1 cellular context compared by ENCODE assay signal in the genomic region with DNA sequence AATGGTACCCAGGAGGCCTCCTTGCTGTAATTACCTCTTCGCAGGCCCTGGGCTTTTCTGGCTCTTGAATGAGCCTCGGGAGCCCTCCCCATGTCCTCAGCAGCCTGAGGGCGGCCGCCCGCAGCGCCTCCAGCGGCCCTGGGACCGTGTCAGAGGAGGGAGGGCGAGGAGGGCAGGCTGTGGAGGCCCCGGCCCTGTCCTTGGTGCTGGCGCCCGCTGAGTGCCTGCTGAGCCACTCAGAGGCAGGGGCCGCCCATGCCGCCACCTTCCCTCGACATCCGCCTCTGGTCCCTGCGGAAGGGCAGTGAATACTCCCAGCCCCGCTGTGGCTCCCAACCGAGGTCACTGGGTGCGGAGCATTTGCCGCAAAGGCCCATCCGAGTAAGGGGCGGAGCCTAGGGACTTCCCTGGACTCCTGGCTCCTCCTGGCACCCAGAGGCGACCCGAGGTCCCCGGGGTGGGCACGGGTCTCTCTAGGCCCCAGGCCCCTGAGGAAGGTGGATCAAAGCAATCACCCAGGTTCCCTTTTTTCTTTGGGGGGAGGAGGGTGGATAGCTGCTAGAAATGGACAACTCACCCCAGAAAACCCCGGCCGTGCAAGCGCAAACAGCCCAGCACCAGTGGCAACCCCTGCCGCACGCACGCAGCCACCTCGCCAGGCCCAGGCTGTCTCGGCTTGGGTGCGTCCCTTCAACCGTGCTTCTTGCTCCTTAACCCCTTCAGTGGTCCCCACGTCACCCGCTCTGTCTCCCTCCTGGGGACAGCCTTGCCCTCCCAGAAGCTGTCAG.
TF ChIP-seq lines count a peak whose summit lies in the region.

No MANE protein-coding gene starts in this region.

TF ChIP-seq in WTC11, 78 proteins besides CTCF, POLR2A, EP300 and RAD21 (continued from another document):
- TF ChIP-seq PRRX2 (CRISPR knock-in tag; IDR thresholded peaks at IDR 0.05), result no peak
- TF ChIP-seq ZNF138 (CRISPR knock-in tag; conservative IDR thresholded peaks at IDR 0.05), result no peak
- TF ChIP-seq, protein P1, sequence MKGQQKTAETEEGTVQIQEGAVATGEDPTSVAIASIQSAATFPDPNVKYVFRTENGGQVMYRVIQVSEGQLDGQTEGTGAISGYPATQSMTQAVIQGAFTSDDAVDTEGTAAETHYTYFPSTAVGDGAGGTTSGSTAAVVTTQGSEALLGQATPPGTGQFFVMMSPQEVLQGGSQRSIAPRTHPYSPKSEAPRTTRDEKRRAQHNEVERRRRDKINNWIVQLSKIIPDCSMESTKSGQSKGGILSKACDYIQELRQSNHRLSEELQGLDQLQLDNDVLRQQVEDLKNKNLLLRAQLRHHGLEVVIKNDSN (CRISPR knock-in tag; IDR thresholded peaks at IDR 0.05), result peak; percentile 65; the same call in 1 of the 2 replicates
- TF ChIP-seq, protein P2, sequence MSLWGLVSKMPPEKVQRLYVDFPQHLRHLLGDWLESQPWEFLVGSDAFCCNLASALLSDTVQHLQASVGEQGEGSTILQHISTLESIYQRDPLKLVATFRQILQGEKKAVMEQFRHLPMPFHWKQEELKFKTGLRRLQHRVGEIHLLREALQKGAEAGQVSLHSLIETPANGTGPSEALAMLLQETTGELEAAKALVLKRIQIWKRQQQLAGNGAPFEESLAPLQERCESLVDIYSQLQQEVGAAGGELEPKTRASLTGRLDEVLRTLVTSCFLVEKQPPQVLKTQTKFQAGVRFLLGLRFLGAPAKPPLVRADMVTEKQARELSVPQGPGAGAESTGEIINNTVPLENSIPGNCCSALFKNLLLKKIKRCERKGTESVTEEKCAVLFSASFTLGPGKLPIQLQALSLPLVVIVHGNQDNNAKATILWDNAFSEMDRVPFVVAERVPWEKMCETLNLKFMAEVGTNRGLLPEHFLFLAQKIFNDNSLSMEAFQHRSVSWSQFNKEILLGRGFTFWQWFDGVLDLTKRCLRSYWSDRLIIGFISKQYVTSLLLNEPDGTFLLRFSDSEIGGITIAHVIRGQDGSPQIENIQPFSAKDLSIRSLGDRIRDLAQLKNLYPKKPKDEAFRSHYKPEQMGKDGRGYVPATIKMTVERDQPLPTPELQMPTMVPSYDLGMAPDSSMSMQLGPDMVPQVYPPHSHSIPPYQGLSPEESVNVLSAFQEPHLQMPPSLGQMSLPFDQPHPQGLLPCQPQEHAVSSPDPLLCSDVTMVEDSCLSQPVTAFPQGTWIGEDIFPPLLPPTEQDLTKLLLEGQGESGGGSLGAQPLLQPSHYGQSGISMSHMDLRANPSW (CRISPR knock-in tag; conservative IDR thresholded peaks at IDR 0.05; ENCODE audit: low read depth), result no peak
- no peak for TF ChIP-seq RORB (CRISPR knock-in tag; IDR thresholded peaks at IDR 0.05)
- TF ChIP-seq NFYB (CRISPR knock-in tag; conservative IDR thresholded peaks at IDR 0.05; ENCODE audit: low read depth), result peak; percentile 29; the same call in 1 of the 2 replicates
- TF ChIP-seq, protein P3, sequence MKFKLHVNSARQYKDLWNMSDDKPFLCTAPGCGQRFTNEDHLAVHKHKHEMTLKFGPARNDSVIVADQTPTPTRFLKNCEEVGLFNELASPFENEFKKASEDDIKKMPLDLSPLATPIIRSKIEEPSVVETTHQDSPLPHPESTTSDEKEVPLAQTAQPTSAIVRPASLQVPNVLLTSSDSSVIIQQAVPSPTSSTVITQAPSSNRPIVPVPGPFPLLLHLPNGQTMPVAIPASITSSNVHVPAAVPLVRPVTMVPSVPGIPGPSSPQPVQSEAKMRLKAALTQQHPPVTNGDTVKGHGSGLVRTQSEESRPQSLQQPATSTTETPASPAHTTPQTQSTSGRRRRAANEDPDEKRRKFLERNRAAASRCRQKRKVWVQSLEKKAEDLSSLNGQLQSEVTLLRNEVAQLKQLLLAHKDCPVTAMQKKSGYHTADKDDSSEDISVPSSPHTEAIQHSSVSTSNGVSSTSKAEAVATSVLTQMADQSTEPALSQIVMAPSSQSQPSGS (CRISPR knock-in tag; IDR thresholded peaks at IDR 0.05; ENCODE audit: borderline replicate concordance, low read depth), result no peak
- TF ChIP-seq, protein P4, sequence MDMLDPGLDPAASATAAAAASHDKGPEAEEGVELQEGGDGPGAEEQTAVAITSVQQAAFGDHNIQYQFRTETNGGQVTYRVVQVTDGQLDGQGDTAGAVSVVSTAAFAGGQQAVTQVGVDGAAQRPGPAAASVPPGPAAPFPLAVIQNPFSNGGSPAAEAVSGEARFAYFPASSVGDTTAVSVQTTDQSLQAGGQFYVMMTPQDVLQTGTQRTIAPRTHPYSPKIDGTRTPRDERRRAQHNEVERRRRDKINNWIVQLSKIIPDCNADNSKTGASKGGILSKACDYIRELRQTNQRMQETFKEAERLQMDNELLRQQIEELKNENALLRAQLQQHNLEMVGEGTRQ (CRISPR knock-in tag; IDR thresholded peaks at IDR 0.05), result peak; percentile 8; the same call in 1 of the 2 replicates
- TF ChIP-seq ZNF263 (CRISPR knock-in tag; IDR thresholded peaks at IDR 0.05; ENCODE audit: low read depth), result no peak
- peak; percentile 69; the same call in 1 of the 2 replicates for TF ChIP-seq ZBTB21 (CRISPR knock-in tag; IDR thresholded peaks at IDR 0.05; ENCODE audit: borderline replicate concordance)
- TF ChIP-seq, protein P5, sequence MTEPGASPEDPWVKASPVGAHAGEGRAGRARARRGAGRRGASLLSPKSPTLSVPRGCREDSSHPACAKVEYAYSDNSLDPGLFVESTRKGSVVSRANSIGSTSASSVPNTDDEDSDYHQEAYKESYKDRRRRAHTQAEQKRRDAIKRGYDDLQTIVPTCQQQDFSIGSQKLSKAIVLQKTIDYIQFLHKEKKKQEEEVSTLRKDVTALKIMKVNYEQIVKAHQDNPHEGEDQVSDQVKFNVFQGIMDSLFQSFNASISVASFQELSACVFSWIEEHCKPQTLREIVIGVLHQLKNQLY (CRISPR knock-in tag; IDR thresholded peaks at IDR 0.05), result no peak
- TF ChIP-seq TEAD1 (CRISPR knock-in tag; IDR thresholded peaks at IDR 0.05), result peak; percentile 70
- peak; percentile 50; the same call in 1 of the 2 replicates for TF ChIP-seq SMAD3 (CRISPR knock-in tag; IDR thresholded peaks at IDR 0.05; ENCODE audit: borderline replicate concordance)
- TF ChIP-seq, protein P6, sequence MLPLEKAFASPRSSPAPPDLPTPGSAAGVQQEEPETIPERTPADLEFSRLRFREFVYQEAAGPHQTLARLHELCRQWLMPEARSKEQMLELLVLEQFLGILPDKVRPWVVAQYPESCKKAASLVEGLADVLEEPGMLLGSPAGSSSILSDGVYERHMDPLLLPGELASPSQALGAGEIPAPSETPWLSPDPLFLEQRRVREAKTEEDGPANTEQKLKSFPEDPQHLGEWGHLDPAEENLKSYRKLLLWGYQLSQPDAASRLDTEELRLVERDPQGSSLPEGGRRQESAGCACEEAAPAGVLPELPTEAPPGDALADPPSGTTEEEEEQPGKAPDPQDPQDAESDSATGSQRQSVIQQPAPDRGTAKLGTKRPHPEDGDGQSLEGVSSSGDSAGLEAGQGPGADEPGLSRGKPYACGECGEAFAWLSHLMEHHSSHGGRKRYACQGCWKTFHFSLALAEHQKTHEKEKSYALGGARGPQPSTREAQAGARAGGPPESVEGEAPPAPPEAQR (CRISPR knock-in tag; IDR thresholded peaks at IDR 0.05), result no peak
- TF ChIP-seq HMGA2 (CRISPR knock-in tag; IDR thresholded peaks at IDR 0.05), result no peak
- TF ChIP-seq JAZF1 (CRISPR knock-in tag; IDR thresholded peaks at IDR 0.05), result no peak
- TF ChIP-seq ZNF423 (CRISPR knock-in tag; IDR thresholded peaks at IDR 0.05), result peak; percentile 87
- TF ChIP-seq, protein P7, sequence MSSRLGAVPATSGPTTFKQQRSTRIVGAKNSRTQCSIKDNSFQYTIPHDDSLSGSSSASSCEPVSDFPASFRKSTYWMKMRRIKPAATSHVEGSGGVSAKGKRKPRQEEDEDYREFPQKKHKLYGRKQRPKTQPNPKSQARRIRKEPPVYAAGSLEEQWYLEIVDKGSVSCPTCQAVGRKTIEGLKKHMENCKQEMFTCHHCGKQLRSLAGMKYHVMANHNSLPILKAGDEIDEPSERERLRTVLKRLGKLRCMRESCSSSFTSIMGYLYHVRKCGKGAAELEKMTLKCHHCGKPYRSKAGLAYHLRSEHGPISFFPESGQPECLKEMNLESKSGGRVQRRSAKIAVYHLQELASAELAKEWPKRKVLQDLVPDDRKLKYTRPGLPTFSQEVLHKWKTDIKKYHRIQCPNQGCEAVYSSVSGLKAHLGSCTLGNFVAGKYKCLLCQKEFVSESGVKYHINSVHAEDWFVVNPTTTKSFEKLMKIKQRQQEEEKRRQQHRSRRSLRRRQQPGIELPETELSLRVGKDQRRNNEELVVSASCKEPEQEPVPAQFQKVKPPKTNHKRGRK (CRISPR knock-in tag; IDR thresholded peaks at IDR 0.05; ENCODE audit: borderline replicate concordance), result no peak
- TF ChIP-seq, protein P8, sequence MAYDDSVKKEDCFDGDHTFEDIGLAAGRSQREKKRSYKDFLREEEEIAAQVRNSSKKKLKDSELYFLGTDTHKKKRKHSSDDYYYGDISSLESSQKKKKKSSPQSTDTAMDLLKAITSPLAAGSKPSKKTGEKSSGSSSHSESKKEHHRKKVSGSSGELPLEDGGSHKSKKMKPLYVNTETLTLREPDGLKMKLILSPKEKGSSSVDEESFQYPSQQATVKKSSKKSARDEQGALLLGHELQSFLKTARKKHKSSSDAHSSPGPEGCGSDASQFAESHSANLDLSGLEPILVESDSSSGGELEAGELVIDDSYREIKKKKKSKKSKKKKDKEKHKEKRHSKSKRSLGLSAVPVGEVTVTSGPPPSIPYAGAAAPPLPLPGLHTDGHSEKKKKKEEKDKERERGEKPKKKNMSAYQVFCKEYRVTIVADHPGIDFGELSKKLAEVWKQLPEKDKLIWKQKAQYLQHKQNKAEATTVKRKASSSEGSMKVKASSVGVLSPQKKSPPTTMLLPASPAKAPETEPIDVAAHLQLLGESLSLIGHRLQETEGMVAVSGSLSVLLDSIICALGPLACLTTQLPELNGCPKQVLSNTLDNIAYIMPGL (CRISPR knock-in tag; IDR thresholded peaks at IDR 0.05), result no peak
- no peak for TF ChIP-seq ZNF416 (CRISPR knock-in tag; IDR thresholded peaks at IDR 0.05)
- no peak for TF ChIP-seq RELA (CRISPR knock-in tag; IDR thresholded peaks at IDR 0.05; ENCODE audit: borderline replicate concordance)
- TF ChIP-seq CBFB (CRISPR knock-in tag; IDR thresholded peaks at IDR 0.05; ENCODE audit: low read depth), result no peak
- TF ChIP-seq OVOL2 (CRISPR knock-in tag; IDR thresholded peaks at IDR 0.05; ENCODE audit: borderline replicate concordance), result no peak
- TF ChIP-seq, protein P9, sequence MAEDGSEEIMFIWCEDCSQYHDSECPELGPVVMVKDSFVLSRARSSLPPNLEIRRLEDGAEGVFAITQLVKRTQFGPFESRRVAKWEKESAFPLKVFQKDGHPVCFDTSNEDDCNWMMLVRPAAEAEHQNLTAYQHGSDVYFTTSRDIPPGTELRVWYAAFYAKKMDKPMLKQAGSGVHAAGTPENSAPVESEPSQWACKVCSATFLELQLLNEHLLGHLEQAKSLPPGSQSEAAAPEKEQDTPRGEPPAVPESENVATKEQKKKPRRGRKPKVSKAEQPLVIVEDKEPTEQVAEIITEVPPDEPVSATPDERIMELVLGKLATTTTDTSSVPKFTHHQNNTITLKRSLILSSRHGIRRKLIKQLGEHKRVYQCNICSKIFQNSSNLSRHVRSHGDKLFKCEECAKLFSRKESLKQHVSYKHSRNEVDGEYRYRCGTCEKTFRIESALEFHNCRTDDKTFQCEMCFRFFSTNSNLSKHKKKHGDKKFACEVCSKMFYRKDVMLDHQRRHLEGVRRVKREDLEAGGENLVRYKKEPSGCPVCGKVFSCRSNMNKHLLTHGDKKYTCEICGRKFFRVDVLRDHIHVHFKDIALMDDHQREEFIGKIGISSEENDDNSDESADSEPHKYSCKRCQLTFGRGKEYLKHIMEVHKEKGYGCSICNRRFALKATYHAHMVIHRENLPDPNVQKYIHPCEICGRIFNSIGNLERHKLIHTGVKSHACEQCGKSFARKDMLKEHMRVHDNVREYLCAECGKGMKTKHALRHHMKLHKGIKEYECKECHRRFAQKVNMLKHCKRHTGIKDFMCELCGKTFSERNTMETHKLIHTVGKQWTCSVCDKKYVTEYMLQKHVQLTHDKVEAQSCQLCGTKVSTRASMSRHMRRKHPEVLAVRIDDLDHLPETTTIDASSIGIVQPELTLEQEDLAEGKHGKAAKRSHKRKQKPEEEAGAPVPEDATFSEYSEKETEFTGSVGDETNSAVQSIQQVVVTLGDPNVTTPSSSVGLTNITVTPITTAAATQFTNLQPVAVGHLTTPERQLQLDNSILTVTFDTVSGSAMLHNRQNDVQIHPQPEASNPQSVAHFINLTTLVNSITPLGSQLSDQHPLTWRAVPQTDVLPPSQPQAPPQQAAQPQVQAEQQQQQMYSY (CRISPR knock-in tag; IDR thresholded peaks at IDR 0.05), result no peak
- TF ChIP-seq ATF1 (CRISPR knock-in tag; IDR thresholded peaks at IDR 0.05), result no peak
- no peak for TF ChIP-seq NR3C1 (CRISPR knock-in tag; conservative IDR thresholded peaks at IDR 0.05; ENCODE audit: low read depth)
- peak; percentile 87; the same call in 1 of the 2 replicates for TF ChIP-seq ZNF219 (CRISPR knock-in tag; IDR thresholded peaks at IDR 0.05; ENCODE audit: borderline replicate concordance)
- 0 out of 2 replicates have a peak, but pooled peaks have one; percentile 45 for TF ChIP-seq KAT7 (CRISPR knock-in tag; IDR thresholded peaks at IDR 0.05; ENCODE audit: borderline replicate concordance)
- TF ChIP-seq TCF7 (CRISPR knock-in tag; IDR thresholded peaks at IDR 0.05; ENCODE audit: low read depth), result peak; percentile 70; the same call in 1 of the 2 replicates
- TF ChIP-seq, protein P10, sequence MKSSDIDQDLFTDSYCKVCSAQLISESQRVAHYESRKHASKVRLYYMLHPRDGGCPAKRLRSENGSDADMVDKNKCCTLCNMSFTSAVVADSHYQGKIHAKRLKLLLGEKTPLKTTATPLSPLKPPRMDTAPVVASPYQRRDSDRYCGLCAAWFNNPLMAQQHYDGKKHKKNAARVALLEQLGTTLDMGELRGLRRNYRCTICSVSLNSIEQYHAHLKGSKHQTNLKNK (CRISPR knock-in tag; IDR thresholded peaks at IDR 0.05), result no peak
- TF ChIP-seq CREB1 (CRISPR knock-in tag; IDR thresholded peaks at IDR 0.05), result no peak
- no peak for TF ChIP-seq GRHL2 (CRISPR knock-in tag; IDR thresholded peaks at IDR 0.05; ENCODE audit: insufficient replicate concordance, severe bottlenecking)
- TF ChIP-seq, protein P11, sequence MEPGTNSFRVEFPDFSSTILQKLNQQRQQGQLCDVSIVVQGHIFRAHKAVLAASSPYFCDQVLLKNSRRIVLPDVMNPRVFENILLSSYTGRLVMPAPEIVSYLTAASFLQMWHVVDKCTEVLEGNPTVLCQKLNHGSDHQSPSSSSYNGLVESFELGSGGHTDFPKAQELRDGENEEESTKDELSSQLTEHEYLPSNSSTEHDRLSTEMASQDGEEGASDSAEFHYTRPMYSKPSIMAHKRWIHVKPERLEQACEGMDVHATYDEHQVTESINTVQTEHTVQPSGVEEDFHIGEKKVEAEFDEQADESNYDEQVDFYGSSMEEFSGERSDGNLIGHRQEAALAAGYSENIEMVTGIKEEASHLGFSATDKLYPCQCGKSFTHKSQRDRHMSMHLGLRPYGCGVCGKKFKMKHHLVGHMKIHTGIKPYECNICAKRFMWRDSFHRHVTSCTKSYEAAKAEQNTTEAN (CRISPR knock-in tag; IDR thresholded peaks at IDR 0.05), result no peak; the same call in 1 of the 2 replicates
- no peak for TF ChIP-seq ZNF232 (CRISPR knock-in tag; IDR thresholded peaks at IDR 0.05)
- no peak for TF ChIP-seq GTF2I (CRISPR knock-in tag; conservative IDR thresholded peaks at IDR 0.05)
